Comparison of ENCODE assay signal across 1 cellular context in the genomic region with DNA sequence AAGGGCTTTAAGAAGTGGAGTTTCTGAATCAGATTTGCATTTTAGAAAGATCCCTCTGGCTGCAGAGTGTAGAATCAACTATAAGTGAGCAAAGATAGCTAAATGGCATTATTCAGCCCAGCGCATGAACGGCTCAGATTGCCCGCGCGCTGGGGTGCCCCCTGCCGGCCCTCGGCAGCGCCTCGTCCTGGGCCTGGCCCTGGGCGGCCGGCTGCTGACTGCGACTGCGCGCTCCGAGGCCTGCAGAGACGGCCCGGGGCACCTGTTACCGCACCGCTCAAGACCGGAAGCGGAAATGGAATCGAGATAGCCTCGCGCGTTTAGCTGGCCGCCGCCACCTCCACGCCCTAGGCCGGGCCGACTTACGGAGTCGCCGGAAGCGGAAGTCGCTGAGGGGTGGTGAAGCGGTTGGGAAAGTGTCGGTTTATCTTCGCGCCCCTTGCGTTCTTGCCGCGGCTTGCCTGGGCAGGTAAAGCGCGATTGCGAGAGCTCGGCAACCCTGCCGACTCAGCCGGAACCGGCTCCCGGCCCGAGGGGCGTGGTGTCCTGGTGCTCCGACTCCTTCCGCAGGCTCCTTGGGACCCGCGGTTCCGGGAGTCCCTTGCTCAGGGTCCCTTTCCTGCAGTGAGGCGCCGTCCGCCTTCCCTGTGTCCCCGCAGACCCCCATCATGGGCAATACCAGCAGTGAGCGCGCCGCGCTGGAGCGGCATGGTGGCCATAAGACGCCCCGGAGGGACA.
TF ChIP-seq lines count a peak whose summit lies in the region.

A gene with protein sequence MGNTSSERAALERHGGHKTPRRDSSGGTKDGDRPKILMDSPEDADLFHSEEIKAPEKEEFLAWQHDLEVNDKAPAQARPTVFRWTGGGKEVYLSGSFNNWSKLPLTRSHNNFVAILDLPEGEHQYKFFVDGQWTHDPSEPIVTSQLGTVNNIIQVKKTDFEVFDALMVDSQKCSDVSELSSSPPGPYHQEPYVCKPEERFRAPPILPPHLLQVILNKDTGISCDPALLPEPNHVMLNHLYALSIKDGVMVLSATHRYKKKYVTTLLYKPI (plus strand): TSS at position 557 of the 738 bp plus-strand sequence. CDS start 112 bp downstream, at position 669.

TF ChIP-seq in HepG2, 621 proteins besides CTCF, POLR2A, EP300 and RAD21 (continued from another document):
- TF ChIP-seq ZNF318 (CRISPR knock-in tag; IDR thresholded peaks at IDR 0.05), result no peak
- TF ChIP-seq ZEB1 (IDR thresholded peaks at IDR 0.05; ENCODE audit: insufficient replicate concordance, low read depth), result peak; percentile 71
- TF ChIP-seq SETDB1 (CRISPR knock-in tag; IDR thresholded peaks at IDR 0.05; ENCODE audit: borderline replicate concordance), result no peak
- TF ChIP-seq ZNF530 (CRISPR knock-in tag; IDR thresholded peaks at IDR 0.05; ENCODE audit: low read depth), result no peak
- 0 out of 2 replicates have a peak, but pooled peaks have one; percentile 50 for TF ChIP-seq ZSCAN5A (CRISPR knock-in tag; IDR thresholded peaks at IDR 0.05; ENCODE audit: borderline replicate concordance)
- no peak for TF ChIP-seq NFATC3 (CRISPR knock-in tag; IDR thresholded peaks at IDR 0.05)
- TF ChIP-seq, protein P1, sequence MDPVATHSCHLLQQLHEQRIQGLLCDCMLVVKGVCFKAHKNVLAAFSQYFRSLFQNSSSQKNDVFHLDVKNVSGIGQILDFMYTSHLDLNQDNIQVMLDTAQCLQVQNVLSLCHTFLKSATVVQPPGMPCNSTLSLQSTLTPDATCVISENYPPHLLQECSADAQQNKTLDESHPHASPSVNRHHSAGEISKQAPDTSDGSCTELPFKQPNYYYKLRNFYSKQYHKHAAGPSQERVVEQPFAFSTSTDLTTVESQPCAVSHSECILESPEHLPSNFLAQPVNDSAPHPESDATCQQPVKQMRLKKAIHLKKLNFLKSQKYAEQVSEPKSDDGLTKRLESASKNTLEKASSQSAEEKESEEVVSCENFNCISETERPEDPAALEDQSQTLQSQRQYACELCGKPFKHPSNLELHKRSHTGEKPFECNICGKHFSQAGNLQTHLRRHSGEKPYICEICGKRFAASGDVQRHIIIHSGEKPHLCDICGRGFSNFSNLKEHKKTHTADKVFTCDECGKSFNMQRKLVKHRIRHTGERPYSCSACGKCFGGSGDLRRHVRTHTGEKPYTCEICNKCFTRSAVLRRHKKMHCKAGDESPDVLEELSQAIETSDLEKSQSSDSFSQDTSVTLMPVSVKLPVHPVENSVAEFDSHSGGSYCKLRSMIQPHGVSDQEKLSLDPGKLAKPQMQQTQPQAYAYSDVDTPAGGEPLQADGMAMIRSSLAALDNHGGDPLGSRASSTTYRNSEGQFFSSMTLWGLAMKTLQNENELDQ (CRISPR knock-in tag; IDR thresholded peaks at IDR 0.05; ENCODE audit: borderline replicate concordance), result 0 out of 2 replicates have a peak, but pooled peaks have one; percentile 16
- TF ChIP-seq ASH2L (IDR thresholded peaks at IDR 0.05; ENCODE audit: insufficient read length, low read depth, low read length), result peak; percentile 87
- TF ChIP-seq, protein P2, sequence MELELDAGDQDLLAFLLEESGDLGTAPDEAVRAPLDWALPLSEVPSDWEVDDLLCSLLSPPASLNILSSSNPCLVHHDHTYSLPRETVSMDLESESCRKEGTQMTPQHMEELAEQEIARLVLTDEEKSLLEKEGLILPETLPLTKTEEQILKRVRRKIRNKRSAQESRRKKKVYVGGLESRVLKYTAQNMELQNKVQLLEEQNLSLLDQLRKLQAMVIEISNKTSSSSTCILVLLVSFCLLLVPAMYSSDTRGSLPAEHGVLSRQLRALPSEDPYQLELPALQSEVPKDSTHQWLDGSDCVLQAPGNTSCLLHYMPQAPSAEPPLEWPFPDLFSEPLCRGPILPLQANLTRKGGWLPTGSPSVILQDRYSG (CRISPR knock-in tag; IDR thresholded peaks at IDR 0.05), result no peak
